In the genomic region with DNA sequence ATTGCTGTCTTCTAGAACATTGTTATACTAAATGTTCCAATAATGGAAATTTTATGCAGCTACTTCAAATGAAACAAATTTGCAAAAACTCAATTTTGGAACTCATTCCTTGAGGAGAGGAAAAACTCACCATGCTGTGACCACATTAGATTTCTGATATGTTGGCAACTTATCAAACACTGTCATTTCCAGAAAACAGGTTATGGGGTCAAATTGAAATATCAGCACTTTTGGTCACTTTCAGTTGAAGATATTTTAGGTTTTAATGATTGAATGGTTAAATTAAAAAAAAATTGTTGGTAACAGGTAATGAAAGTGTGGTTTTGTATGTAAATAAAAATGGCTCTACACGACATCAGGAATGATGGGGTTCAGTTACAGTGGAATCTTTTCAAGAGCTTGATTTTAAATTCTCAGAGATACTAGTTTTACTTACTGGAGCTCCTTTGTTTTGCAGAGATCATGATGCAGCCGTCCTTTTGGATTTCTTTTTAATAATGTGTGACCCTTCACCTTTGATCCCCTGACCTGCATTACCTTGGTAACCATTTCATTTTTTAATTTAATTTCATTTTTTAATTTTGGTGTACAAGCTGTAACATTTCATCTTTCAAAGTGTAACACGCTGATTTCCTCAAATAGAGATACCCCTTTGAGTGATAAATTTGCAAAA, we compare ENCODE assay signal across 19 cellular contexts.
"Had no signal": no experiment of that assay in that cellular context is flagged by ENCODE, and none has a peak within 500 bp of the region (broad histone marks: within the 10 kb centered on the region; RNA-seq: fewer than 3 reads in every experiment).

No MANE protein-coding gene starts in this region.

- ATAC-seq: activated naive CD4-positive, alpha-beta T cell treated with anti-CD3 and anti-CD28 coated beads, Interleukin-2, amount 50 U/mL, for 72 hours; foreskin keratinocyte; left cardiac atrium; lower lobe of right lung had no signal

- H3K4me3 ChIP-seq: adrenal gland, cardiac muscle cell, lower lobe of right lung, tibial nerve, uterus had no signal

- H3K27ac Mint-ChIP-seq: activated naive CD4-positive, alpha-beta T cell treated with anti-CD3 and anti-CD28 coated beads, Interleukin-2, amount 50 U/mL, for 72 hours; endodermal cell; progenitor cell of endocrine pancreas had no signal

- H3K9me3 Mint-ChIP-seq: activated naive CD4-positive, alpha-beta T cell treated with anti-CD3 and anti-CD28 coated beads, Interleukin-2, amount 50 U/mL, for 72 hours; endodermal cell had no signal

- H3K27ac ChIP-seq: adrenal gland, cardiac muscle cell, foreskin keratinocyte, lower lobe of right lung, uterus, VCaP had no signal

- H3K36me3 ChIP-seq: adrenal gland, cardiac muscle cell, uterus had no signal

- H3K9me3 ChIP-seq: adrenal gland, lower lobe of right lung, tibial nerve, uterus had no signal

- H3K27me3 ChIP-seq: adrenal gland, cardiac muscle cell, foreskin keratinocyte, tibial nerve, uterus had no signal

- H3K36me3 Mint-ChIP-seq: activated naive CD4-positive, alpha-beta T cell treated with anti-CD3 and anti-CD28 coated beads, Interleukin-2, amount 50 U/mL, for 72 hours had no signal

- H3K4me3 Mint-ChIP-seq: endodermal cell had no signal

- DNase-seq: activated CD4-positive, alpha-beta T cell treated with anti-CD3 and anti-CD28 coated beads, Interleukin-2, amount 50 U/mL, for 4 hours; activated gamma-delta T cell; adrenal gland; endodermal cell; foreskin keratinocyte; hippocampal formation; left cardiac atrium; lower lobe of right lung; occipital lobe; stimulated activated CD4-positive, alpha-beta T cell treated with anti-CD3 and anti-CD28 coated beads, Interleukin-2, amount 100 ng/mL, for 24 hours; stimulated activated naive CD4-positive, alpha-beta T cell treated with Interleukin-2 at 50 U/mL for 16 hours; T-helper 1 cell; T1000; uterus had no signal

- H3K4me1 ChIP-seq: uterus had no signal

- H3K27me3 Mint-ChIP-seq: progenitor cell of endocrine pancreas had no signal
